ENCODE assay signal across 29 cellular contexts in genomic region chr18:56176750-56177149, GRCh38.
"Had no signal": no experiment of that assay in that cellular context is flagged by ENCODE, and none has a peak within 500 bp of the region (broad histone marks: within the 10 kb centered on the region; RNA-seq: fewer than 3 reads in every experiment).

No MANE protein-coding gene starts in this region.

- H3K27me3 ChIP-seq: ovary, spleen, suprapubic skin, testis, tibial artery, transverse colon, upper lobe of right lung, uterus had no signal

- ATAC-seq: naive thymus-derived CD8-positive, alpha-beta T cell; natural killer cell treated with Interleukin-12 subunit alpha and Interleukin-12 subunit beta and Interleukin-15 and Interleukin-18, amount 100 ng/mL, for 72 hours; psoas muscle; right cardiac atrium; sciatic nerve; stimulated activated memory B cell treated with anti-CD40 and anti-IgM and Interleukin-4, amounts not matched to agents 10 μg/mL and 1 μg/mL and 100 μg/mL, for 72 hours; stimulated activated naive CD8-positive, alpha-beta T cell treated with anti-CD3 and anti-CD28 coated beads, Interleukin-15, amount 100 ng/mL, for 72 hours; stimulated activated naive CD8-positive, alpha-beta T cell treated with anti-CD3 and anti-CD28 coated beads, Interleukin-15, Interleukin-2, amounts not matched to agents 100 U/mL and 50 U/mL, for 24 hours; upper lobe of right lung had no signal

- H3K27ac ChIP-seq: ovary, parathyroid adenoma, psoas muscle, skin epidermis, spleen, suprapubic skin, testis, tibial artery, transverse colon, upper lobe of right lung, uterus had no signal

- H3K4me3 ChIP-seq: ovary, psoas muscle, skin epidermis, smooth muscle cell, spleen, suprapubic skin, testis, tibial artery, transverse colon, upper lobe of right lung, uterus had no signal

- H3K9me3 ChIP-seq: ovary, psoas muscle, spleen, suprapubic skin, testis, tibial artery, transverse colon, upper lobe of right lung, uterus had no signal

- H3K4me1 ChIP-seq: parathyroid adenoma, psoas muscle, spleen, suprapubic skin, testis, tibial artery, transverse colon, upper lobe of right lung, uterus had no signal

- H3K4me2 ChIP-seq: smooth muscle cell had no signal

- H3K9ac ChIP-seq: parathyroid adenoma had no signal

- DNase-seq: naive thymus-derived CD8-positive, alpha-beta T cell; nephron progenitor cell; occipital lobe; ovary; posterior cingulate gyrus; psoas muscle; right cardiac atrium; spleen; stimulated activated CD4-positive, alpha-beta T cell treated with anti-CD3 and anti-CD28 coated beads, Interleukin-12 subunit alpha, Interleukin-12 subunit beta, amount 100 ng/mL, for 4 hours; stimulated activated CD4-positive, alpha-beta T cell treated with anti-CD3 and anti-CD28 coated beads, Interleukin-1b, Interleukin-23, amount 100 ng/mL, for 48 hours; stimulated activated CD4-positive, alpha-beta T cell treated with anti-CD3 and anti-CD28 coated beads, Interleukin-4, amount 100 ng/mL, for 1 hour; stimulated activated CD4-positive, alpha-beta T cell treated with anti-CD3 and anti-CD28 coated beads, Interleukin-4, amount 100 ng/mL, for 4 hours; stimulated activated CD8-positive, alpha-beta memory T cell treated with anti-CD3 and anti-CD28 coated beads, Interleukin-4, amount 100 ng/mL, for 48 hours; stimulated activated naive CD4-positive, alpha-beta T cell; stimulated activated naive CD8-positive, alpha-beta T cell treated with anti-CD3 and anti-CD28 coated beads, Interleukin-15, amount 100 ng/mL, for 72 hours; stimulated activated naive CD8-positive, alpha-beta T cell treated with anti-CD3 and anti-CD28 coated beads, Interleukin-15, Interleukin-2, amounts not matched to agents 100 U/mL and 50 U/mL, for 24 hours; substantia nigra; testis; tibial artery; transverse colon; upper lobe of right lung; uterus had no signal

- H3K79me2 ChIP-seq: parathyroid adenoma had no signal

- H3K36me3 ChIP-seq: ovary, spleen, suprapubic skin, tibial artery, transverse colon, upper lobe of right lung, uterus had no signal

- H2AFZ ChIP-seq: parathyroid adenoma had no signal
